ENCODE assay signal across 16 cellular contexts in genomic region chr7:99129001-99129400, GRCh38. TPM values are rescaled to one million over a fixed set of nuclear protein-coding genes. Genes with fewer than 3 reads are reported as not detected.
A peak's percentile ranks its signal among the peaks of the same experiment; 100 is the strongest.
DNase-seq lines count a peak whose midpoint lies in the region; ATAC-seq, FAIRE-seq and TF ChIP-seq lines count a peak whose summit lies in the region.
"Had no signal": no experiment of that assay in that cellular context is flagged by ENCODE, and none has a peak within 500 bp of the region (broad histone marks: within the 10 kb centered on the region; RNA-seq: fewer than 3 reads in every experiment).

No MANE protein-coding gene starts in this region.

- no peak for TF ChIP-seq CTCF in SK-N-SH (IDR thresholded peaks at IDR 0.05)
- TF ChIP-seq CTCF in bronchial epithelial cell (IDR thresholded peaks at IDR 0.05; ENCODE audit: insufficient read depth, low read length, severe bottlenecking): no peak
- TF ChIP-seq CTCF in fibroblast of villous mesenchyme (IDR thresholded peaks at IDR 0.05; ENCODE audit: insufficient read depth, low read depth, low read length): no peak
- TF ChIP-seq CTCF in upper lobe of right lung (IDR thresholded peaks at IDR 0.05): no peak
- no peak for TF ChIP-seq CTCF in thyroid gland (IDR thresholded peaks at IDR 0.05)

- H3K27me3 ChIP-seq in SK-N-SH (ENCODE audit: insufficient read depth) (no peaks in the 10 kb centered on the region), bronchial epithelial cell (ENCODE audit: control insufficient read depth, insufficient read depth, low read length) (no peaks in the 10 kb centered on the region), upper lobe of right lung (no peaks in the 10 kb centered on the region), small intestine (ENCODE audit: control insufficient read depth in 2 of 2, insufficient read depth in 2 of 2, low read length in 2 of 2) (no peaks in the 10 kb centered on the region), thyroid gland (no peaks in the 10 kb centered on the region)
- H3K27me3 ChIP-seq: SJCRH30 had no signal

- no peak overlapping the region for H3K27ac ChIP-seq in SK-N-SH (ENCODE audit: low read depth in 2 of 2, low read length in 1 of 2)
- peak overlapping the region; percentile 45 for H3K27ac ChIP-seq in upper lobe of right lung
- no peak overlapping the region for H3K27ac ChIP-seq in small intestine (ENCODE audit: low read depth in 1 of 2, low read length in 1 of 2)
- H3K27ac ChIP-seq in thyroid gland: no peak overlapping the region
- H3K27ac ChIP-seq: KMS-11, SJCRH30 had no signal

- no peaks in the 10 kb centered on the region for H3K9me2 ChIP-seq in SK-N-SH

- H3K9ac ChIP-seq in SK-N-SH: no peak overlapping the region
- H3K9ac ChIP-seq: KMS-11 had no signal

- no peak for TF ChIP-seq POLR2A in thyroid gland (IDR thresholded peaks at IDR 0.05)

- ATAC-seq in SK-N-SH treated with all-trans-retinoic acid at 6 μM for 48 hours (peak; percentile 35; the same call in 1 of the 3 replicates), upper lobe of right lung (no peak)
- ATAC-seq: stimulated activated effector memory CD8-positive, alpha-beta T cell treated with anti-CD3 and anti-CD28 coated beads, Interleukin-12 subunit alpha, Interleukin-12 subunit beta, amount 100 ng/mL, for 72 hours had no signal

- 95% methylated on average over 3 of the region's 3 CpGs for WGBS in SK-N-SH (ENCODE audit: low lambda C conversion rate)
- WGBS in small intestine, 3 donors: 85 to 90% (median 87%) methylated on average over 3 of the region's 3 CpGs
- WGBS in thyroid gland, 2 donors: 94% methylated on average over 3 of the region's 3 CpGs

- CTCF ChIA-PET in SK-N-SH (lab: Yijun Ruan, JAX): interaction anchor here (1.0 to 1.9 kb wide), 4 partner anchors 10 to 88 kb away, joined by 3 to 6 read pairs (median 3); no protein-coding TSS in a partner anchor

- no peaks in the 10 kb centered on the region for H3K9me3 ChIP-seq in SK-N-SH
- no peaks in the 10 kb centered on the region for H3K9me3 ChIP-seq in upper lobe of right lung
- no peaks in the 10 kb centered on the region for H3K9me3 ChIP-seq in small intestine (ENCODE audit: control insufficient read depth, low read depth)
- H3K9me3 ChIP-seq in thyroid gland: no peaks in the 10 kb centered on the region
- H3K9me3 ChIP-seq: SJCRH30 had no signal

- TF ChIP-seq EP300 in SK-N-SH (IDR thresholded peaks at IDR 0.05; ENCODE audit: borderline replicate concordance in 1 of 2, low read depth in 1 of 2, low read length in 1 of 2): no peak

- FAIRE-seq in bronchial epithelial cell (lab: Jason Lieb, UNC) (no peak), small intestine (lab: Jason Lieb, UNC) (no peak)
- FAIRE-seq: frontal cortex had no signal

- DNase-seq in SK-N-SH (no peak), bronchial epithelial cell (ENCODE audit: low read depth) (peak; percentile 70), fibroblast of villous mesenchyme (ENCODE audit: low read depth) (peak; percentile 56), upper lobe of right lung (no peak), small intestine (no peak), middle frontal gyrus (ENCODE audit: extremely low spot score, low spot score) (no peak), thyroid gland (no peak)
- DNase-seq: activated effector memory CD4-positive, alpha-beta T cell treated with Interleukin-2 at 50 U/mL for 16 hours; activated naive CD8-positive, alpha-beta T cell treated with anti-CD3 and anti-CD28 coated beads, Interleukin-2, amount 10 ng/mL, durations not matched to agents 7 days and 5 days; GF-D8; NCI-H187; SJCRH30 had no signal

- peaks cover 98% of the 10 kb centered on the region for H4K20me1 ChIP-seq in SK-N-SH (ENCODE audit: insufficient read depth)

- peaks cover 100% of the 10 kb centered on the region for H3K79me2 ChIP-seq in SK-N-SH (ENCODE audit: insufficient read depth)

- H3K36me3 ChIP-seq in SK-N-SH (replicated peaks in 1 of 2; ENCODE audit: control insufficient read depth in 1 of 2, insufficient read depth in 2 of 2, low read length in 1 of 2): no peaks in the 10 kb centered on the region
- H3K36me3 ChIP-seq in bronchial epithelial cell (ENCODE audit: control insufficient read depth, insufficient read depth, low read length): peaks cover 1% of the 10 kb centered on the region
- no peaks in the 10 kb centered on the region for H3K36me3 ChIP-seq in upper lobe of right lung
- H3K36me3 ChIP-seq in small intestine (ENCODE audit: control insufficient read depth in 2 of 2, insufficient read depth in 2 of 2, low read length in 2 of 2): peaks cover 0 to 1% of the 10 kb centered on the region in 2 donors
- H3K36me3 ChIP-seq in thyroid gland: no peaks in the 10 kb centered on the region
- H3K36me3 ChIP-seq: SJCRH30 had no signal

- H3K4me2 ChIP-seq in SK-N-SH: no peak overlapping the region
- H3K4me2 ChIP-seq: KMS-11 had no signal

- TF ChIP-seq RAD21 in SK-N-SH (IDR thresholded peaks at IDR 0.05; ENCODE audit: low read length): no peak

- intact Hi-C loops in upper lobe of right lung (cut with DNase I) (no loop called here), thyroid gland (cut with DNase I) (no loop called here)

- H3F3A ChIP-seq in SK-N-SH (replicated peaks; ENCODE audit: insufficient read depth): peaks cover under 1% of the 10 kb centered on the region

- POLR2A ChIA-PET in SK-N-SH (lab: Yijun Ruan, JAX): interaction anchor here (1.4 kb wide), 1 partner anchor 8 kb away, joined by 3 read pairs; no protein-coding TSS in a partner anchor

- H3K4me1 ChIP-seq in SK-N-SH (ENCODE audit: control insufficient read depth in 1 of 2, insufficient read depth in 2 of 2, low read depth in 1 of 2, low read length in 1 of 2) (peaks cover 7 to 14% of the 10 kb centered on the region in 2 experiments; a peak in 3 of 4 replicates), upper lobe of right lung (peaks cover 70% of the 10 kb centered on the region), small intestine (ENCODE audit: control insufficient read depth in 2 of 2, insufficient read depth in 1 of 2, low read depth in 1 of 2, low read length in 1 of 2) (peaks cover 6 to 31% of the 10 kb centered on the region in 2 donors), thyroid gland (peaks cover 22 to 34% of the 10 kb centered on the region in 2 donors)
- H3K4me1 ChIP-seq: SJCRH30 had no signal

- no peak overlapping the region for H2AFZ ChIP-seq in SK-N-SH (ENCODE audit: low read depth)

- no peak overlapping the region for H3K4me3 ChIP-seq in SK-N-SH (ENCODE audit: low read depth in 2 of 2, low read length in 1 of 2)
- no peak overlapping the region for H3K4me3 ChIP-seq in bronchial epithelial cell (ENCODE audit: low read depth, low read length)
- H3K4me3 ChIP-seq in fibroblast of villous mesenchyme (ENCODE audit: low read depth, low read length): no peak overlapping the region
- H3K4me3 ChIP-seq in upper lobe of right lung: no peak overlapping the region
- H3K4me3 ChIP-seq in small intestine (ENCODE audit: low read depth in 1 of 2, low read length in 2 of 2): no peak overlapping the region
- H3K4me3 ChIP-seq in thyroid gland (replicated peaks in 1 of 3): no peak overlapping the region
- H3K4me3 ChIP-seq: SJCRH30 had no signal

TF ChIP-seq in SK-N-SH treated with all-trans-retinoic acid at 6 μM for 48 hours, 23 proteins besides CTCF, POLR2A, EP300 and RAD21 (continues in another document):
- no peak for TF ChIP-seq ESRRG (CRISPR knock-in tag; IDR thresholded peaks at IDR 0.05)

TF ChIP-seq in SK-N-SH, 30 proteins besides CTCF, POLR2A, EP300 and RAD21:
- no peak for TF ChIP-seq CHD2 (IDR thresholded peaks at IDR 0.05; ENCODE audit: low read length, partially characterized antibody)
TF ChIP-seq in SK-N-SH: peak in this region for 0.

RNA-seq across cellular contexts. Expression of gene SMURF1, which starts 14.9 kb away (rescaled TPM):
- 12.9 and 13.8 TPM in 2 replicates for polyA plus RNA-seq in SK-N-SH (2012; rRNA removed)
- polyA plus RNA-seq in SK-N-SH (2012; cell fraction: cytosol; rRNA removed): 7.8 and 8.7 TPM in 2 replicates
- 31.5 and 34.0 TPM in 2 replicates for polyA plus RNA-seq in SK-N-SH (2012; cell fraction: nucleus; rRNA removed)
- 36.5 and 42.4 TPM in 2 replicates for total RNA-seq in bronchial epithelial cell
- total RNA-seq in fibroblast of villous mesenchyme: 28.7 and 29.8 TPM in 2 replicates
- 35.0 TPM for total RNA-seq in upper lobe of right lung
- 1 to 10 TPM; 6.3 to 8.9 (median 8.2) TPM for polyA plus RNA-seq in small intestine
- 10 to 100 TPM; 13.9 to 20.6 (median 16.7) TPM for total RNA-seq in thyroid gland

Comparison
In these comparisons a context has a peak if more than half of its experiments do, and no peak if none do; other contexts are left out.
1. DNase-seq: peak in bronchial epithelial cell (single experiment) and fibroblast of villous mesenchyme (single experiment); none in SK-N-SH (single experiment), upper lobe of right lung (single experiment), small intestine (single experiment), middle frontal gyrus (single experiment) and thyroid gland (0 of 2).